ENCODE assay signal across 8 cellular contexts in genomic region chr20:40343390-40343789, GRCh38.
"Had no signal": no experiment of that assay in that cellular context is flagged by ENCODE, and none has a peak within 500 bp of the region (broad histone marks: within the 10 kb centered on the region; RNA-seq: fewer than 3 reads in every experiment).

No MANE protein-coding gene starts in this region.

- H3K27ac ChIP-seq: HL-60, KMS-11 had no signal

- H3K4me2 ChIP-seq: KMS-11 had no signal

- H3K36me3 Mint-ChIP-seq: IgD-negative memory B cell had no signal

- DNase-seq: IMR-90, KBM-7, KG1 had no signal

- H3K27ac Mint-ChIP-seq: IgD-negative memory B cell had no signal

- H3K4me1 Mint-ChIP-seq: IgD-negative memory B cell had no signal

- H3K4me3 Mint-ChIP-seq: IgD-negative memory B cell had no signal

- H3K4me3 ChIP-seq: K562 had no signal

- ATAC-seq: HepG2, K562 had no signal
